Comparison of ENCODE assay signal across 17 cellular contexts in the genomic region with DNA sequence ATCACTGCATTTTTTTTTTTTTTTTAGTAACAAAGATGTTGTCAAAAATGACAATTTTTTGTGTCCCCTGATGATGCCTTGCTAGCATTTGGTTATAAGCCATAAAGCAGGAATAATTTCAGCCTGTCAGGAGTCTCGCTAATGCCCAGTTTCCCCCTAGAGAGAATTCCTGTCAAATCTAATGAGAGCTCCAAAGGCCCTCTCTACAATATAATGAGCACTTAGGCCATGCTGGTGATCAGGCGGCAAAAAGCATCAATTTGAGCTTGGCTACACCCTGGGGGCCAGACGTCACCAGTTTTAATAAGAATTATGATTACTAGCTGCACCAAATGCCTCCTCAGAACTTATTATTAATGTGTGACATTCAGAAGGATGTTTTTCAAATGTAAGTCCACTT. TPM values are rescaled to one million over a fixed set of nuclear protein-coding genes. Genes with fewer than 3 reads are reported as not detected.
DNase-seq lines count a peak whose midpoint lies in the region; TF ChIP-seq lines count a peak whose summit lies in the region.
"Had no signal": no experiment of that assay in that cellular context is flagged by ENCODE, and none has a peak within 500 bp of the region (broad histone marks: within the 10 kb centered on the region; RNA-seq: fewer than 3 reads in every experiment).

No MANE protein-coding gene starts in this region.

- peak overlapping the region; percentile 55 for H3K4me2 ChIP-seq in fibroblast of lung (ENCODE audit: extremely low read depth, insufficient read depth, low read length)

- H3K9me3 ChIP-seq in HEK293 (ENCODE audit: control insufficient read depth, insufficient read depth, low read depth, low read length) (no peaks in the 10 kb centered on the region), fibroblast of lung (ENCODE audit: control insufficient read depth, insufficient read depth, low read depth, low read length) (no peaks in the 10 kb centered on the region), stomach (no peaks in the 10 kb centered on the region)
- H3K9me3 ChIP-seq: Caco-2, mucosa of descending colon, testis had no signal

- no peak for TF ChIP-seq POLR2A in stomach (IDR thresholded peaks at IDR 0.05)

- WGBS in stomach, 5 donors, result 42 to 62% (median 46%) methylated on average over 3 of the region's 3 CpGs

- H3K27me3 ChIP-seq in fibroblast of lung (ENCODE audit: control insufficient read depth, insufficient read depth, low read length) (no peaks in the 10 kb centered on the region), stomach (peaks cover 0 to 8% (median 0%) of the 10 kb centered on the region in 3 donors)
- H3K27me3 ChIP-seq: testis had no signal

- H3K36me3 ChIP-seq in HEK293 (ENCODE audit: control insufficient read depth in 2 of 2, insufficient read depth in 1 of 2, low read length in 2 of 2), result peaks cover 20 to 62% of the 10 kb centered on the region in 2 experiments
- no peaks in the 10 kb centered on the region for H3K36me3 ChIP-seq in fibroblast of lung (ENCODE audit: control insufficient read depth, insufficient read depth, low read length)
- H3K36me3 ChIP-seq in stomach, result peaks cover 0 to 47% (median 24%) of the 10 kb centered on the region in 4 donors
- H3K36me3 ChIP-seq: cardiac muscle cell had no signal

- no peak overlapping the region for H3K4me3 ChIP-seq in HEK293 (ENCODE audit: low read depth, low read length)
- H3K4me3 ChIP-seq in fibroblast of lung (replicated peaks in 1 of 4; ENCODE audit: control extremely low read depth in 1 of 4, insufficient read depth in 1 of 4, low read depth in 3 of 4, low read length in 4 of 4), result peak overlapping the region in 1 of 4 experiments; percentile 6
- peak overlapping the region in 3 of 4 donors; percentile 6 to 19 (median 7) for H3K4me3 ChIP-seq in stomach
- H3K4me3 ChIP-seq: cardiac muscle cell, mucosa of descending colon, testis had no signal

- H2AFZ ChIP-seq in fibroblast of lung (ENCODE audit: low read length), result no peak overlapping the region

- TF ChIP-seq EP300 in stomach (IDR thresholded peaks at IDR 0.05), result no peak

- peaks cover 11% of the 10 kb centered on the region; the same call in 1 of the 2 replicates for H3K4me1 ChIP-seq in HEK293 (ENCODE audit: control insufficient read depth, insufficient read depth, low read length)
- peaks cover 8% of the 10 kb centered on the region for H3K4me1 ChIP-seq in fibroblast of lung (ENCODE audit: control insufficient read depth, extremely low read depth, insufficient read depth, low read length)
- peaks cover 42 to 84% (median 67%) of the 10 kb centered on the region in 4 donors for H3K4me1 ChIP-seq in stomach

- peaks cover 3% of the 10 kb centered on the region for H4K20me1 ChIP-seq in fibroblast of lung (ENCODE audit: control insufficient read depth, extremely low read depth, insufficient read depth, low read length)

- TF ChIP-seq CTCF in HEK293 (tag by site-specific recombination; IDR thresholded peaks at IDR 0.05) (no peak), fibroblast of lung (conservative IDR thresholded peaks at IDR 0.05 in 1 of 2, IDR thresholded peaks at IDR 0.05 in 1 of 2; ENCODE audit: low read depth in 1 of 2, low read length in 2 of 2) (no peak), stomach (IDR thresholded peaks at IDR 0.05) (no peak)

- no peak overlapping the region for H3K9ac ChIP-seq in fibroblast of lung (ENCODE audit: insufficient read depth, low read length)

- intact Hi-C loops in stomach (cut with DNase I; ENCODE audit: low total_unique reads), result no loop called here

- peaks cover 65% of the 10 kb centered on the region for H3K79me2 ChIP-seq in fibroblast of lung (ENCODE audit: control insufficient read depth, insufficient read depth, low read length)

- CTCF ChIA-PET in HEK293 (lab: Yijun Ruan, JAX), result interaction anchor here (0.6 to 0.7 kb wide), 2 partner anchors 22 to 775 kb away, joined by 3 read pairs; no protein-coding TSS in a partner anchor

- POLR2A ChIA-PET in HEK293 (lab: Yijun Ruan, JAX), result interaction anchor here (0.7 kb wide), 1 partner anchor 10 kb away, joined by 10 read pairs; no protein-coding TSS in a partner anchor

- DNase-seq in NCI-H69 (lab: John Stamatoyannopoulos, UW), result peak; percentile 89
- DNase-seq in fibroblast of lung (ENCODE audit: low read depth in 2 of 2), result no peak
- DNase-seq in stomach, result no peak
- DNase-seq in AG20443 (ENCODE audit: low spot score), result no peak
- no peak for DNase-seq in NCI-H2171 (lab: John Stamatoyannopoulos, UW)
- no peak for DNase-seq in DMS114 treated with DMSO at 0.1 percent for 48 hours (lab: John Stamatoyannopoulos, UW; ENCODE audit: unreplicated experiment)
- DNase-seq: activated CD4-positive, alpha-beta T cell treated with anti-CD3 and anti-CD28 coated beads, Interleukin-2, amount 10 ng/mL, durations not matched to agents 7 days and 5 days; AML-193; Caco-2; IMR-90; NCI-H187; NCI-H524; SIG-M5; testis had no signal

- H3K27ac ChIP-seq in HEK293 (ENCODE audit: extremely low read depth, low read depth, low read length) (no peak overlapping the region), fibroblast of lung (ENCODE audit: insufficient read depth, low read length) (no peak overlapping the region), stomach (peak overlapping the region in 4 of 5 donors; percentile 29 to 62 (median 39))
- H3K27ac ChIP-seq: cardiac muscle cell, testis had no signal

TF ChIP-seq in HEK293, 187 proteins besides CTCF, POLR2A, EP300 and RAD21:
- TF ChIP-seq, protein P1, sequence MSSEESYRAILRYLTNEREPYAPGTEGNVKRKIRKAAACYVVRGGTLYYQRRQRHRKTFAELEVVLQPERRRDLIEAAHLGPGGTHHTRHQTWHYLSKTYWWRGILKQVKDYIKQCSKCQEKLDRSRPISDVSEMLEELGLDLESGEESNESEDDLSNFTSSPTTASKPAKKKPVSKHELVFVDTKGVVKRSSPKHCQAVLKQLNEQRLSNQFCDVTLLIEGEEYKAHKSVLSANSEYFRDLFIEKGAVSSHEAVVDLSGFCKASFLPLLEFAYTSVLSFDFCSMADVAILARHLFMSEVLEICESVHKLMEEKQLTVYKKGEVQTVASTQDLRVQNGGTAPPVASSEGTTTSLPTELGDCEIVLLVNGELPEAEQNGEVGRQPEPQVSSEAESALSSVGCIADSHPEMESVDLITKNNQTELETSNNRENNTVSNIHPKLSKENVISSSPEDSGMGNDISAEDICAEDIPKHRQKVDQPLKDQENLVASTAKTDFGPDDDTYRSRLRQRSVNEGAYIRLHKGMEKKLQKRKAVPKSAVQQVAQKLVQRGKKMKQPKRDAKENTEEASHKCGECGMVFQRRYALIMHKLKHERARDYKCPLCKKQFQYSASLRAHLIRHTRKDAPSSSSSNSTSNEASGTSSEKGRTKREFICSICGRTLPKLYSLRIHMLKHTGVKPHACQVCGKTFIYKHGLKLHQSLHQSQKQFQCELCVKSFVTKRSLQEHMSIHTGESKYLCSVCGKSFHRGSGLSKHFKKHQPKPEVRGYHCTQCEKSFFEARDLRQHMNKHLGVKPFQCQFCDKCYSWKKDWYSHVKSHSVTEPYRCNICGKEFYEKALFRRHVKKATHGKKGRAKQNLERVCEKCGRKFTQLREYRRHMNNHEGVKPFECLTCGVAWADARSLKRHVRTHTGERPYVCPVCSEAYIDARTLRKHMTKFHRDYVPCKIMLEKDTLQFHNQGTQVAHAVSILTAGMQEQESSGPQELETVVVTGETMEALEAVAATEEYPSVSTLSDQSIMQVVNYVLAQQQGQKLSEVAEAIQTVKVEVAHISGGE (tag by site-specific recombination; conservative IDR thresholded peaks at IDR 0.05; ENCODE audit: low read depth), result no peak
- no peak for TF ChIP-seq GLI4 (tag by site-specific recombination; IDR thresholded peaks at IDR 0.05)
- TF ChIP-seq, protein P2, sequence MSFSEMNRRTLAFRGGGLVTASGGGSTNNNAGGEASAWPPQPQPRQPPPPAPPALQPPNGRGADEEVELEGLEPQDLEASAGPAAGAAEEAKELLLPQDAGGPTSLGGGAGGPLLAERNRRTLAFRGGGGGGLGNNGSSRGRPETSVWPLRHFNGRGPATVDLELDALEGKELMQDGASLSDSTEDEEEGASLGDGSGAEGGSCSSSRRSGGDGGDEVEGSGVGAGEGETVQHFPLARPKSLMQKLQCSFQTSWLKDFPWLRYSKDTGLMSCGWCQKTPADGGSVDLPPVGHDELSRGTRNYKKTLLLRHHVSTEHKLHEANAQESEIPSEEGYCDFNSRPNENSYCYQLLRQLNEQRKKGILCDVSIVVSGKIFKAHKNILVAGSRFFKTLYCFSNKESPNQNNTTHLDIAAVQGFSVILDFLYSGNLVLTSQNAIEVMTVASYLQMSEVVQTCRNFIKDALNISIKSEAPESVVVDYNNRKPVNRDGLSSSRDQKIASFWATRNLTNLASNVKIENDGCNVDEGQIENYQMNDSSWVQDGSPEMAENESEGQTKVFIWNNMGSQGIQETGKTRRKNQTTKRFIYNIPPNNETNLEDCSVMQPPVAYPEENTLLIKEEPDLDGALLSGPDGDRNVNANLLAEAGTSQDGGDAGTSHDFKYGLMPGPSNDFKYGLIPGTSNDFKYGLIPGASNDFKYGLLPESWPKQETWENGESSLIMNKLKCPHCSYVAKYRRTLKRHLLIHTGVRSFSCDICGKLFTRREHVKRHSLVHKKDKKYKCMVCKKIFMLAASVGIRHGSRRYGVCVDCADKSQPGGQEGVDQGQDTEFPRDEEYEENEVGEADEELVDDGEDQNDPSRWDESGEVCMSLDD (tag by site-specific recombination; IDR thresholded peaks at IDR 0.05), result no peak
- TF ChIP-seq ZNF777 (tag by site-specific recombination; IDR thresholded peaks at IDR 0.05; ENCODE audit: borderline replicate concordance), result no peak
- peak; percentile 77 for TF ChIP-seq SP7 (tag by site-specific recombination; IDR thresholded peaks at IDR 0.05)
- no peak for TF ChIP-seq SP2 (tag by site-specific recombination; IDR thresholded peaks at IDR 0.05)

RNA-seq across cellular contexts. Expression of a gene that starts 6.1 kb away (rescaled TPM):
- 25.9 and 29.7 TPM in 2 replicates for total RNA-seq in fibroblast of lung
- polyA plus RNA-seq in fibroblast of lung, result 29.3 and 35.6 TPM in 2 replicates
- polyA plus RNA-seq in fibroblast of lung (2012), result 21.6 and 26.3 TPM in 2 replicates
- 27.7 and 29.8 TPM in 2 replicates for polyA minus RNA-seq in fibroblast of lung (ENCODE audit: low replicate concordance)
- 100 to 1,000 TPM in 2 of 5 donors, 10 to 100 TPM in 3; 57.2 to 136 (median 85.2) TPM for total RNA-seq in stomach
- polyA plus RNA-seq in stomach, result 10 to 100 TPM; 23.7 to 33.0 (median 26.3) TPM

Comparison
In these comparisons a context has a peak if more than half of its experiments do, and no peak if none do; other contexts are left out.
1. H3K27ac ChIP-seq: peak in stomach (4 of 5); none in HEK293 (single experiment) and fibroblast of lung (single experiment).